Comparison of ENCODE assay signal across 26 cellular contexts in the genomic region with DNA sequence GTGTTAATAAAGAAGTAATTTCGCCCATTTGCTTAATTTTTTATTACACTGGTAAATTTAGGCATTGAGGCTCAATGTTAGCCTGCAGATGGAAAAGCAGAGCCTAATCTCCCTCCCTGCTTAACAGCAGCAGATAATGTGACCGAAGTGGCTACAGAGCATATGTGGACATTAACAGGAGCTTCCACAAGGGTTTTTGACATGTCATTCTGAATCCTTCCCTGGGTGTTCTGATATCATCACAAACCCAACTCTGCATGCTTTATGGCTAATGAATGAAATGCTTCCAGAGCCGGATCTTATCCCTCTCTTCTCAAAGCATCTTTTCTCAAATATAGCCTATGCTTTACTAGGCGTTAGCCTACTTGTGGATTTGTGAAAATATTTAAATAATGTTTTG.
"Had no signal": no experiment of that assay in that cellular context is flagged by ENCODE, and none has a peak within 500 bp of the region (broad histone marks: within the 10 kb centered on the region; RNA-seq: fewer than 3 reads in every experiment).

No MANE protein-coding gene starts in this region.

- H3K27ac ChIP-seq: HL-60, KMS-11, Peyer's patch, SJCRH30, SK-N-MC had no signal

- H3K9me3 ChIP-seq: Peyer's patch, SJCRH30 had no signal

- H3K4me1 ChIP-seq: Peyer's patch, SJCRH30 had no signal

- H3K36me3 ChIP-seq: Peyer's patch, SJCRH30 had no signal

- H3K27me3 ChIP-seq: Peyer's patch, SJCRH30 had no signal

- DNase-seq: Kasumi-1; MM.1S; NCI-H1092 treated with DMSO at 0.1 percent for 48 hours; NCI-H1436 treated with DMSO at 0.1 percent for 48 hours; NCI-H1694; NCI-H187 treated with DMSO at 0.1 percent for 48 hours; NCI-H2029 treated with DMSO at 0.1 percent for 48 hours; NCI-H2171; NCI-H226; NCI-H446; NCI-H510A; NCI-H524 treated with DMSO at 0.1 percent for 48 hours; NCI-H69; NCI-H774; NK-92 treated with Interleukin-12 subunit alpha and Interleukin-12 subunit beta, amount 100 ng/mL, for 24 hours; PC-3; Peyer's patch; SHP77 treated with DMSO at 0.1 percent for 48 hours; SJCRH30; T-helper 2 cell had no signal

- FAIRE-seq: HTR-8/SVneo, K562 had no signal

- H3K9ac ChIP-seq: KMS-11 had no signal

- ATAC-seq: K562, PC-3, Right ventricle myocardium inferior had no signal

- H3K4me2 ChIP-seq: KMS-11 had no signal

- H3K4me3 ChIP-seq: K562, Peyer's patch, SJCRH30, SK-N-MC had no signal
